ENCODE assay signal across 1 cellular context in genomic region chr19:58182577-58182988, GRCh38.
A peak's percentile ranks its signal among the peaks of the same experiment; 100 is the strongest.
TF ChIP-seq lines count a peak whose summit lies in the region.

No MANE protein-coding gene starts in this region.

TF ChIP-seq in HepG2, 621 proteins besides CTCF, POLR2A, EP300 and RAD21 (continued from another document and continues in another):
- no peak for TF ChIP-seq HNRNPK (IDR thresholded peaks at IDR 0.05; ENCODE audit: low read depth, low read length, poor library complexity, severe bottlenecking)
- TF ChIP-seq PBX3 (CRISPR knock-in tag; IDR thresholded peaks at IDR 0.05; ENCODE audit: borderline replicate concordance), result no peak
- no peak; the same call in 1 of the 2 replicates for TF ChIP-seq ZNF784 (CRISPR knock-in tag; IDR thresholded peaks at IDR 0.05; ENCODE audit: borderline replicate concordance)
- no peak for TF ChIP-seq SMAD3 (CRISPR knock-in tag; IDR thresholded peaks at IDR 0.05)
- TF ChIP-seq ZNF337 (CRISPR knock-in tag; IDR thresholded peaks at IDR 0.05; ENCODE audit: borderline replicate concordance, low read depth), result no peak
- no peak for TF ChIP-seq ZNF646 (CRISPR knock-in tag; IDR thresholded peaks at IDR 0.05)
- no peak for TF ChIP-seq ZNF761 (CRISPR knock-in tag; conservative IDR thresholded peaks at IDR 0.05)
- no peak for TF ChIP-seq TBX3 (IDR thresholded peaks at IDR 0.05; ENCODE audit: borderline replicate concordance)
- no peak for TF ChIP-seq ZNF672 (CRISPR knock-in tag; IDR thresholded peaks at IDR 0.05)
- TF ChIP-seq NFE2 (CRISPR knock-in tag; IDR thresholded peaks at IDR 0.05), result no peak
- no peak for TF ChIP-seq ZNF451 (CRISPR knock-in tag; IDR thresholded peaks at IDR 0.05)
- TF ChIP-seq ELK4 (CRISPR knock-in tag; IDR thresholded peaks at IDR 0.05; ENCODE audit: borderline replicate concordance), result no peak
- TF ChIP-seq ZFY (CRISPR knock-in tag; IDR thresholded peaks at IDR 0.05), result no peak
- TF ChIP-seq ZNF564 (CRISPR knock-in tag; IDR thresholded peaks at IDR 0.05), result 0 out of 2 replicates have a peak, but pooled peaks have one; percentile 46
- no peak for TF ChIP-seq ZNF124 (CRISPR knock-in tag; IDR thresholded peaks at IDR 0.05)
- TF ChIP-seq ZNF562 (CRISPR knock-in tag; IDR thresholded peaks at IDR 0.05; ENCODE audit: borderline replicate concordance), result no peak
- peak; percentile 66 for TF ChIP-seq PATZ1 (CRISPR knock-in tag; IDR thresholded peaks at IDR 0.05)
- no peak for TF ChIP-seq SMAD1 (CRISPR knock-in tag; IDR thresholded peaks at IDR 0.05; ENCODE audit: borderline replicate concordance, low read depth)
- TF ChIP-seq PLSCR1 (CRISPR knock-in tag; IDR thresholded peaks at IDR 0.05; ENCODE audit: borderline replicate concordance), result no peak
- no peak for TF ChIP-seq PHF8 (CRISPR knock-in tag; IDR thresholded peaks at IDR 0.05)
- 0 out of 2 replicates have a peak, but pooled peaks have one; percentile 4 for TF ChIP-seq HOXA5 (CRISPR knock-in tag; IDR thresholded peaks at IDR 0.05)
- TF ChIP-seq ZNF597 (CRISPR knock-in tag; IDR thresholded peaks at IDR 0.05), result no peak
- TF ChIP-seq CREBL2 (CRISPR knock-in tag; IDR thresholded peaks at IDR 0.05; ENCODE audit: borderline replicate concordance), result 0 out of 2 replicates have a peak, but pooled peaks have one; percentile 14
- 0 out of 2 replicates have a peak, but pooled peaks have one; percentile 14 for TF ChIP-seq SRF (IDR thresholded peaks at IDR 0.05; ENCODE audit: low read depth, low read length)
- TF ChIP-seq PCBP1 (IDR thresholded peaks at IDR 0.05; ENCODE audit: borderline replicate concordance, low read depth, low read length), result no peak
- TF ChIP-seq ZNF644 (CRISPR knock-in tag; IDR thresholded peaks at IDR 0.05; ENCODE audit: low read depth), result no peak
- no peak for TF ChIP-seq ZBTB37 (CRISPR knock-in tag; IDR thresholded peaks at IDR 0.05)
- TF ChIP-seq ARNTL (CRISPR knock-in tag; IDR thresholded peaks at IDR 0.05), result no peak
- no peak for TF ChIP-seq ARID4A (CRISPR knock-in tag; IDR thresholded peaks at IDR 0.05; ENCODE audit: borderline replicate concordance)
- TF ChIP-seq ZBTB42 (CRISPR knock-in tag; IDR thresholded peaks at IDR 0.05), result peak; percentile 19; the same call in 1 of the 2 replicates
- TF ChIP-seq SYNCRIP (IDR thresholded peaks at IDR 0.05; ENCODE audit: insufficient read depth, low read depth, low read length), result no peak
- no peak for TF ChIP-seq ZMAT5 (CRISPR knock-in tag; IDR thresholded peaks at IDR 0.05; ENCODE audit: borderline replicate concordance, low read depth)
- no peak for TF ChIP-seq ZNF615 (CRISPR knock-in tag; IDR thresholded peaks at IDR 0.05; ENCODE audit: borderline replicate concordance)
- no peak for TF ChIP-seq MEIS2 (CRISPR knock-in tag; IDR thresholded peaks at IDR 0.05)
- no peak for TF ChIP-seq PHB2 (IDR thresholded peaks at IDR 0.05; ENCODE audit: partially characterized antibody)
- no peak for TF ChIP-seq THAP7 (CRISPR knock-in tag; IDR thresholded peaks at IDR 0.05)
- no peak for TF ChIP-seq ZNF136 (CRISPR knock-in tag; IDR thresholded peaks at IDR 0.05; ENCODE audit: low read depth)
- 0 out of 2 replicates have a peak, but pooled peaks have one; percentile 11 for TF ChIP-seq ZNF263 (CRISPR knock-in tag; IDR thresholded peaks at IDR 0.05)
- TF ChIP-seq THAP11 (CRISPR knock-in tag; IDR thresholded peaks at IDR 0.05), result no peak
- no peak for TF ChIP-seq XBP1 (CRISPR knock-in tag; IDR thresholded peaks at IDR 0.05)
- no peak for TF ChIP-seq ZNF468 (CRISPR knock-in tag; IDR thresholded peaks at IDR 0.05)
